ENCODE assay signal across 14 cellular contexts in the genomic region with DNA sequence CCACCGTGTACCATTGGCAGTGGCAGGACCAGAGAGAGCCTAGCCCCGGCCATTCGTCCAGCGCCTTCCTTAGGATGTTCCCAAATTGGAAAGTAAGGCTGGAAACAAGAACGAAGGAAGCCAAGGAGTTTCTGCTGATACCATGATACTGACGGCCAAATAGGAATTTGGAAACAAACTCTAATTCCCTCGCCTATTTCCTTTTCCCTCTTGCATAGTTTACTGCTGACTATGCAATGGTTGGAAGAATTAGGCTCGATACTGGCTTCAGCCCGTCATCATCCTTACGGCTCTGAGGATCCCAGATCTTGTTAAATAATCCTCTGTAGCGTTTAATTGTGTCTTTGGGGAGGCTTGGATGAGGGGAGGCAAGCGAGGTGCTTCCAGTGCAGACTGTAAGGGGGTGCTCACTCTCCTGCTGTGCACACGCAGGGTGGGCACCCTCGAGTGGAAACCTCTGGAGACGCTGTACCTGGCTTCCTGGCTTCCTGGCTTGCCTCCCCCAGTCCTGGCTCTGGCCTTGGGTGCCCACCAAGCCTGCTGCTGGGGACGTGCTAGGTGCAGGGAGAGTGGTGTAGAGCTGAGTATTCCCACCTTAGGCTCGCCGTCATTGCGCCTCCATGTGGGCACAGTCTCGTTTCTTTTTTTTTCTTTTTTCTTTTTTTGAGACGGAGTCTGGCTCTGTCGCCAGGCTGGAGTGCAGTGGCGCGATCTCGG.
"Had no signal": no experiment of that assay in that cellular context is flagged by ENCODE, and none has a peak within 500 bp of the region (broad histone marks: within the 10 kb centered on the region; RNA-seq: fewer than 3 reads in every experiment).

No MANE protein-coding gene starts in this region.

- FAIRE-seq: colon, endothelial cell of umbilical vein, small intestine had no signal

- H3K9me3 Mint-ChIP-seq: activated naive CD8-positive, alpha-beta T cell treated with anti-CD3 and anti-CD28 coated beads, Interleukin-2, amount 50 U/mL, for 24 hours; neural crest cell had no signal

- H3K27me3 ChIP-seq: gastroesophageal sphincter, right atrium auricular region, tibial nerve had no signal

- H3K4me1 Mint-ChIP-seq: activated naive CD8-positive, alpha-beta T cell treated with anti-CD3 and anti-CD28 coated beads, Interleukin-2, amount 50 U/mL, for 24 hours; neural crest cell had no signal

- H3K9me3 ChIP-seq: gastroesophageal sphincter, right atrium auricular region, tibial nerve had no signal

- H3K4me1 ChIP-seq: gastroesophageal sphincter, right atrium auricular region, tibial nerve had no signal

- H3K36me3 ChIP-seq: gastroesophageal sphincter, right atrium auricular region, tibial nerve had no signal

- H3K27ac ChIP-seq: gastroesophageal sphincter, right atrium auricular region, tibial nerve, VCaP had no signal

- H3K4me3 ChIP-seq: gastroesophageal sphincter, right atrium auricular region, tibial nerve had no signal

- H3K27ac Mint-ChIP-seq: activated naive CD8-positive, alpha-beta T cell treated with anti-CD3 and anti-CD28 coated beads, Interleukin-2, amount 50 U/mL, for 24 hours had no signal

- ATAC-seq: activated naive CD8-positive, alpha-beta T cell treated with anti-CD3 and anti-CD28 coated beads, Interleukin-2, amount 50 U/mL, for 24 hours; gastroesophageal sphincter had no signal

- H3K4me3 Mint-ChIP-seq: activated naive CD8-positive, alpha-beta T cell treated with anti-CD3 and anti-CD28 coated beads, Interleukin-2, amount 50 U/mL, for 24 hours; neural crest cell had no signal

- DNase-seq: activated CD4-positive, alpha-beta T cell treated with anti-CD3 and anti-CD28 coated beads for 4 hours; activated CD8-positive, alpha-beta memory T cell treated with anti-CD3 and anti-CD28 coated beads for 24 hours; activated naive CD4-positive, alpha-beta T cell treated with Interleukin-2 at 50 U/mL for 16 hours; activated naive CD8-positive, alpha-beta T cell treated with anti-CD3 and anti-CD28 coated beads, Interleukin-2, amount 50 U/mL, for 24 hours; kidney glomerular epithelial cell; small intestine; T-helper 1 cell had no signal
